ENCODE assay signal across 8 cellular contexts in the genomic region with DNA sequence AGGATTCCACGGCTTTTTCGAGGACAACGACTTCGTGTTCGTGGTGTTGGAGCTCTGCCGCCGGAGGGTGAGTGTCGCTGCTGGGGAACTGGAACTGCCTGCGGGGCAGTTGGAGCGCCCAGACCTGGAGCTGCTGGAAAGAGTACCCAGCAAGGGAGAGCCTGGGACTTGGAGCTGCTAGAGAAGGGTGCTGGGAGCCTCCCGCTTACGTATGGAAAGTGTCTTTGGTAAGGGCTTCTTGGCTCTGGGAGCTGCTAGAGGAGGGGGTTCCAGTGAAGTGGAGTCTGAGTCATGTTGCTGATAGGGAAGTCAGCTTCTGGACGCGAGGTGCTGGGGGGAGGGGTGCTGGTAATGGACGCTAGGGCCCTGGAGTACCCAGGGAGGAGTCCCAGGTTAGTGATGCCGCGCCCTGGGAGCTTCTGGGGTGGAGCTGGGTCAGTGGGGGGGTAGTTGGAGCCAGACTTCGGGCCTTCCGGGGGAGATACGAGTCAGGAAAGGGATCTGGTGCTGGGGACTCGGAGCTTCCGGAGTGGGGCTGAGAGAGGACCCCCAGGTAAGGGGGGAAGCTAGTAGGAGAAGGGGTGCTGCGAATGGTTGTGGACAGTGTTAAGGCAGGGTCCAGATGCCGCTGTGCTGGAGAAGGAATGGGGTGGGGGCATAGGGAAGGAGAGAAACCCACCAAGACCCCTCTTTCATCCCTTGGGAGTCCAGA. TPM values are rescaled to one million over a fixed set of nuclear protein-coding genes. Genes with fewer than 3 reads are reported as not detected.
DNase-seq lines count a peak whose midpoint lies in the region; ATAC-seq and TF ChIP-seq lines count a peak whose summit lies in the region.

No MANE protein-coding gene starts in this region.

- H3K9me3 Mint-ChIP-seq in activated naive CD4-positive, alpha-beta T cell treated with anti-CD3 and anti-CD28 coated beads, Interleukin-2, amount 50 U/mL, for 72 hours, result no peaks in the 10 kb centered on the region
- no peaks in the 10 kb centered on the region for H3K9me3 Mint-ChIP-seq in immature natural killer cell

- H3K4me3 ChIP-seq in subcutaneous abdominal adipose tissue (ENCODE audit: low read depth in 1 of 5, low read length in 5 of 5), result peak overlapping the region; percentile 60 to 80 (median 73)

- peaks cover 0 to 3% (median 1%) of the 10 kb centered on the region in 3 donors for H3K27me3 Mint-ChIP-seq in immature natural killer cell (ENCODE audit: low read depth in 3 of 3)

- H3K9ac ChIP-seq in subcutaneous abdominal adipose tissue (ENCODE audit: low read length in 5 of 5), result peak overlapping the region in 3 of 5 donors; percentile 10 to 67 (median 59)

- H3K27ac Mint-ChIP-seq in activated naive CD4-positive, alpha-beta T cell treated with anti-CD3 and anti-CD28 coated beads, Interleukin-2, amount 50 U/mL, for 72 hours, result peak overlapping the region; percentile 68 to 95
- no peak overlapping the region for H3K27ac Mint-ChIP-seq in immature natural killer cell

- TF ChIP-seq CTCF in GM10248 (IDR thresholded peaks at IDR 0.05; ENCODE audit: control extremely low read depth, extremely low read depth, low read depth, missing control alignments), result no peak

- POLR2A ChIA-PET in GM10248 (lab: Yijun Ruan, JAX), result interaction anchor here (0.5 kb wide), 1 partner anchor 854 kb away, joined by 3 read pairs; no protein-coding TSS in a partner anchor

- CTCF ChIA-PET in GM10248 (lab: Yijun Ruan, JAX), result interaction anchor here (0.7 to 2.1 kb wide), 5 partner anchors 14 to 825 kb away, joined by 3 to 7 read pairs (median 4); no protein-coding TSS in a partner anchor

- peaks cover 0 to 16% (median 15%) of the 10 kb centered on the region in 5 donors for H3K4me1 ChIP-seq in subcutaneous abdominal adipose tissue (ENCODE audit: control insufficient read depth in 5 of 5, insufficient read depth in 5 of 5, low read length in 5 of 5)

- no peaks in the 10 kb centered on the region for H3K9me3 ChIP-seq in subcutaneous abdominal adipose tissue (ENCODE audit: control insufficient read depth in 5 of 5, low read length in 5 of 5)

- no peaks in the 10 kb centered on the region for H3K27me3 ChIP-seq in subcutaneous abdominal adipose tissue (ENCODE audit: control insufficient read depth in 5 of 5, insufficient read depth in 4 of 5, low read length in 5 of 5)

- peak overlapping the region; percentile 73 to 87 (median 78) for H3K4me3 Mint-ChIP-seq in immature natural killer cell

- H3K27ac ChIP-seq in subcutaneous abdominal adipose tissue (ENCODE audit: low read depth, low read length), result no peak overlapping the region

- peaks cover 0 to 41% (median 24%) of the 10 kb centered on the region in 5 donors for H3K36me3 ChIP-seq in subcutaneous abdominal adipose tissue (ENCODE audit: control insufficient read depth in 5 of 5, insufficient read depth in 5 of 5, low read length in 5 of 5)

- ATAC-seq in activated naive CD4-positive, alpha-beta T cell treated with anti-CD3 and anti-CD28 coated beads, Interleukin-2, amount 50 U/mL, for 72 hours, result peak; percentile 8 to 20

- H3K36me3 Mint-ChIP-seq in activated naive CD4-positive, alpha-beta T cell treated with anti-CD3 and anti-CD28 coated beads, Interleukin-2, amount 50 U/mL, for 72 hours, result peaks cover 21 to 33% of the 10 kb centered on the region in 2 donors
- H3K36me3 Mint-ChIP-seq in immature natural killer cell, result peaks cover 4 to 14% (median 5%) of the 10 kb centered on the region in 3 donors

- peaks cover 14 to 30% of the 10 kb centered on the region in 2 donors for H3K4me1 Mint-ChIP-seq in immature natural killer cell

- DNase-seq in AG08396 (ENCODE audit: low spot score) (peak; percentile 48), GM10248 (ENCODE audit: extremely low spot score) (peak; percentile 52), NCI-H146 treated with DMSO at 0.1 percent for 48 hours (lab: John Stamatoyannopoulos, UW; ENCODE audit: unreplicated experiment) (peak; percentile 31), immature natural killer cell (no peak), GM19240 (ENCODE audit: insufficient read length, low spot score) (no peak), medulla oblongata (ENCODE audit: extremely low spot score) (no peak)
- DNase-seq in activated naive CD4-positive, alpha-beta T cell treated with anti-CD3 and anti-CD28 coated beads, Interleukin-2, amount 50 U/mL, for 72 hours (ENCODE audit: low spot score in 2 of 2), result no peak

RNA-seq across cellular contexts. Expression of gene PLK1, which starts 0.7 kb away (rescaled TPM):
- 10 to 100 TPM; 80.0 to 93.4 TPM for total RNA-seq in activated naive CD4-positive, alpha-beta T cell treated with anti-CD3 and anti-CD28 coated beads, Interleukin-2, amount 50 U/mL, for 72 hours
- polyA plus RNA-seq in immature natural killer cell, result 1 to 10 TPM in 1 of 3 donors, under 1 TPM in 1, not detected in 1; 0.57 to 1.2 TPM

RNA-seq across cellular contexts. Expression of gene ERN2, which starts 33.6 kb away (rescaled TPM):
- not detected for total RNA-seq in activated naive CD4-positive, alpha-beta T cell treated with anti-CD3 and anti-CD28 coated beads, Interleukin-2, amount 50 U/mL, for 72 hours
- not detected for polyA plus RNA-seq in immature natural killer cell

RNA-seq across cellular contexts. Expression of gene DCTN5, which starts 38.2 kb away (rescaled TPM):
- 10 to 100 TPM; 71.2 to 88.0 TPM for total RNA-seq in activated naive CD4-positive, alpha-beta T cell treated with anti-CD3 and anti-CD28 coated beads, Interleukin-2, amount 50 U/mL, for 72 hours
- 10 to 100 TPM; 51.9 to 77.8 (median 53.9) TPM for polyA plus RNA-seq in immature natural killer cell

RNA-seq across cellular contexts. Expression of gene PALB2, which starts 38.3 kb away (rescaled TPM):
- total RNA-seq in activated naive CD4-positive, alpha-beta T cell treated with anti-CD3 and anti-CD28 coated beads, Interleukin-2, amount 50 U/mL, for 72 hours, result 10 to 100 TPM; 21.6 to 22.9 TPM
- polyA plus RNA-seq in immature natural killer cell, result 10 to 100 TPM in 1 of 3 donors, 1 to 10 TPM in 2; 3.3 to 12.6 (median 8.2) TPM

Comparison
In these comparisons a context has a peak if more than half of its experiments do, and no peak if none do; other contexts are left out.
1. DNase-seq: peak in AG08396 (single experiment), GM10248 (single experiment) and NCI-H146 treated with DMSO at 0.1 percent for 48 hours (single experiment); none in activated naive CD4-positive, alpha-beta T cell treated with anti-CD3 and anti-CD28 coated beads, Interleukin-2, amount 50 U/mL, for 72 hours (0 of 2), immature natural killer cell (0 of 3), GM19240 (single experiment) and medulla oblongata (single experiment).
2. H3K27ac Mint-ChIP-seq: peak in activated naive CD4-positive, alpha-beta T cell treated with anti-CD3 and anti-CD28 coated beads, Interleukin-2, amount 50 U/mL, for 72 hours (2 of 2); none in immature natural killer cell (0 of 6).